In genomic region chr4:89111833-89112563, GRCh38 we compare ENCODE assay signal across 1 cellular context.
TF ChIP-seq lines count a peak whose summit lies in the region.

No MANE protein-coding gene starts in this region.

TF ChIP-seq in endothelial cell of umbilical vein, 7 proteins besides CTCF, POLR2A, EP300 and RAD21:
- TF ChIP-seq MYC (IDR thresholded peaks at IDR 0.05; ENCODE audit: low read depth, low read length): no peak
- no peak for TF ChIP-seq POLR2AphosphoS5 (IDR thresholded peaks at IDR 0.05; ENCODE audit: insufficient read depth, low read depth, low read length)
- TF ChIP-seq JUN (IDR thresholded peaks at IDR 0.05; ENCODE audit: borderline replicate concordance, insufficient read depth, insufficient read length, low read depth): no peak
- no peak for TF ChIP-seq EZH2 (IDR thresholded peaks at IDR 0.05; ENCODE audit: borderline replicate concordance, low read depth, low read length, severe bottlenecking)
- no peak for TF ChIP-seq GATA2 (IDR thresholded peaks at IDR 0.05; ENCODE audit: insufficient read depth, insufficient read length, low read depth, low read length)
- no peak for TF ChIP-seq MAX (IDR thresholded peaks at IDR 0.05; ENCODE audit: insufficient read depth, insufficient read length)
- TF ChIP-seq FOS (IDR thresholded peaks at IDR 0.05; ENCODE audit: borderline replicate concordance, insufficient read depth, low read length): no peak
TF ChIP-seq in endothelial cell of umbilical vein: peak in this region for 0.
